8 cellular contexts compared by ENCODE assay signal in the genomic region with DNA sequence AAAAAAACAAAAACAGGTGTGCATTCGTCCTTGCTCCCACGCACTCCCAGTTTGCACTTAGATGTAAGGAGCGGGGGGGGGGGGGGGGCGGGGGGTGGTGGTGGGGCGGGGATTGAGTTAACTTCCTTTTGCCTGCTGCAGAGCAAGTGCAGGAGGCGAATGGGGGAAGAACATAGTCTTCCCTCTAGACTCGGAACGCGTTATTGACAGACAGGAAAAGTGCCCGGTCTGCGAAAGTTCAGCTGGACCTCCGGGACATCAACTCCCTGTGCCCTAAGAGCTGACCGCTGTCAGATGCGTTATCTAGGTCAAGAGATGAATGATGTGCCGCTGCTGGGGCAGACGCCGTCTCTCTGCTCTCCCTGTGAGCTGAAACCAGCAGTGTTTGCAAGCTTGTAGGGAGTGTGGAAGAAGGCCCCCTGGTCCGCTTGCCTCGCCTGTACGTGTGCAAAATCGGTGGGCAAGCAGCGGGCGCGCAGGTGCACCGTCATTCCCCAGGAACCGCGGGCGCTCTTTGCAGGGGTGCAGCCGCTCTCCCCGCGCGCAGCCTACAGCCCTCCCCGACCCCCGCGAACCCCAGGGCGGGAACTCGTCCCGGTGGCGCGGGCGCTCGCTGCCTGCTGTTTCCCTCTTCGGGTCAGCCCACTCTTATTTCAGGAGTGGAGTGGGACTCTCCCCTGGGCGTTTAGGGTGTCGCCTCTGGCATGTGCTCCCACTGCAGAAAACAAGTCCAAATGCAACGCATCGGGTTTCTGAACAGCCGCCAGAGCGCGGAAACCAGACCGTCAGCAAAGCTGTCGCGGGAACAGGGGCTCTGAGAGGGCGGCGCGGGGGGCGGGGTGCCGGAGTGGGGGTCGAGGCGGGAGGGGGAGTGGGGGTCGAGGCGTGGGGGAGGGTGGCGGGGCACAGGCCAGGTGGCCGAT. TPM values are rescaled to one million over a fixed set of nuclear protein-coding genes. Genes with fewer than 3 reads are reported as not detected.
DNase-seq lines count a peak whose midpoint lies in the region; TF ChIP-seq lines count a peak whose summit lies in the region.

No MANE protein-coding gene starts in this region.

- H3K9me3 Mint-ChIP-seq in brain = peaks cover 0 to 13% (median 4%) of the 10 kb centered on the region in 5 experiments

- CTCF ChIA-PET in RWPE1 (lab: Yijun Ruan, JAX) = interaction anchor here (1.6 to 4.9 kb wide), 4 partner anchors 90 to 201 kb away, joined by 3 to 106 read pairs (median 4); no protein-coding TSS in a partner anchor

- H3K27ac Mint-ChIP-seq in brain = peak overlapping the region; percentile 20 to 83 (median 45)

- POLR2A ChIA-PET in RWPE1 (lab: Yijun Ruan, JAX; ENCODE audit: low non-redundant PET) = interaction anchor here (2.0 kb wide), 1 partner anchor 18 kb away, joined by 8 read pairs; no protein-coding TSS in a partner anchor

- H3K27ac ChIP-seq in RWPE1 = peak overlapping the region; percentile 96; the same call in 1 of the 2 replicates

- H3K4me3 Mint-ChIP-seq in brain = peak overlapping the region; percentile 75 to 82 (median 78)

- peaks cover 32% of the 10 kb centered on the region for H3K27me3 Mint-ChIP-seq in brain

- DNase-seq in NCI-H748 (lab: John Stamatoyannopoulos, UW; ENCODE audit: unreplicated experiment) (peak; percentile 53), NCI-H748 treated with DMSO at 0.1 percent for 48 hours (lab: John Stamatoyannopoulos, UW) (no peak), RWPE1 (ENCODE audit: low spot score) (no peak), kidney glomerular epithelial cell (lab: John Stamatoyannopoulos, UW) (peak; percentile 13), NCI-H446 (lab: John Stamatoyannopoulos, UW) (no peak), NCI-H187 (lab: John Stamatoyannopoulos, UW) (no peak)
- DNase-seq in stimulated activated CD4-positive, alpha-beta T cell treated with anti-CD3 and anti-CD28 coated beads, Interleukin-4, amount 100 ng/mL, for 1 hour = peak; percentile 46

- TF ChIP-seq CTCF in RWPE1 (conservative IDR thresholded peaks at IDR 0.05; ENCODE audit: low read depth) (no peak), brain (conservative IDR thresholded peaks at IDR 0.05) (peak in 1 of 2 experiments; percentile 32)

- H3K4me1 Mint-ChIP-seq in brain = peaks cover 46% of the 10 kb centered on the region

- peaks cover 11% of the 10 kb centered on the region for H3K36me3 Mint-ChIP-seq in brain

RNA-seq across cellular contexts. Expression of a gene that starts 1.9 kb away (rescaled TPM):
- 22.3 TPM for polyA plus RNA-seq in brain (ENCODE audit: insufficient read depth, low read depth, low replicate concordance)

Comparison
In these comparisons a context has a peak if more than half of its experiments do, and no peak if none do; other contexts are left out.
1. DNase-seq: peak in NCI-H748 (single experiment), kidney glomerular epithelial cell (single experiment) and stimulated activated CD4-positive, alpha-beta T cell treated with anti-CD3 and anti-CD28 coated beads, Interleukin-4, amount 100 ng/mL, for 1 hour (single experiment); none in NCI-H748 treated with DMSO at 0.1 percent for 48 hours (single experiment), RWPE1 (single experiment), NCI-H446 (0 of 2) and NCI-H187 (0 of 2).